In the genomic region with DNA sequence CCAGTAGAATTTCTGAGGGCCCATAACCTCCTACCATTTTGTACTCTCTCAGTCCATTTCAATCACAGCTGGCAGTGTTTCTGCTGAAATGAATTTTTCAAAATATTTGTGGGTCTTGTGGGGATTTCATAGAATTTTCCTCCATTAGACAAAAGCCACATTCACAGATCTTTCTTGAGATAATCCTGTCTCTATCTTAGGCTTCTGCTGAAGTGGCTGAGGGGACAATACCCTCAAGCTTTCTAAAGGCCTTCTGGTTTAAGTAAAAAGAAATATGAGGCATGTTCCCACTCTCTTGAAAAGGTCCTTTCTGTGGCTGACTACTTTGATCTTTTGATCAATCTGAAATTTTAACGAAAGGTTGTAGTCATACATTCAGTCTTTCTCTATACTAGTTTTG, we compare ENCODE assay signal across 14 cellular contexts.
DNase-seq lines count a peak whose midpoint lies in the region; FAIRE-seq and TF ChIP-seq lines count a peak whose summit lies in the region.
"Had no signal": no experiment of that assay in that cellular context is flagged by ENCODE, and none has a peak within 500 bp of the region (broad histone marks: within the 10 kb centered on the region; RNA-seq: fewer than 3 reads in every experiment).

No MANE protein-coding gene starts in this region.

- H3K9ac ChIP-seq in astrocyte (ENCODE audit: low read length) (no peak overlapping the region), neural progenitor cell (no peak overlapping the region)

- H3K4me1 ChIP-seq in astrocyte (ENCODE audit: insufficient read depth, low read length) (no peaks in the 10 kb centered on the region), neural progenitor cell (no peaks in the 10 kb centered on the region)

- H3K36me3 ChIP-seq in astrocyte (ENCODE audit: insufficient read depth, low read length) (no peaks in the 10 kb centered on the region), neural progenitor cell (no peaks in the 10 kb centered on the region)

- no peaks in the 10 kb centered on the region for H3F3A ChIP-seq in neural progenitor cell (ENCODE audit: low read depth)

- H3K4me1 Mint-ChIP-seq in astrocyte (ENCODE audit: low read depth, unreplicated experiment) (peaks cover 16% of the 10 kb centered on the region), neural progenitor cell (no peaks in the 10 kb centered on the region), Calu3 (ENCODE audit: low read depth, unreplicated experiment) (no peaks in the 10 kb centered on the region)
- H3K4me1 Mint-ChIP-seq: CD4-positive, alpha-beta memory T cell; IgD-negative memory B cell had no signal

- peak overlapping the region; percentile 70 for H3K27ac Mint-ChIP-seq in astrocyte (ENCODE audit: unreplicated experiment)
- H3K27ac Mint-ChIP-seq in neural progenitor cell, result no peak overlapping the region
- H3K27ac Mint-ChIP-seq in Calu3 (ENCODE audit: unreplicated experiment), result no peak overlapping the region
- H3K27ac Mint-ChIP-seq: CD4-positive, alpha-beta memory T cell; IgD-negative memory B cell had no signal

- no peak for FAIRE-seq in astrocyte (lab: Jason Lieb, UNC)

- H3K27me3 Mint-ChIP-seq in astrocyte (ENCODE audit: low read depth, unreplicated experiment) (no peaks in the 10 kb centered on the region), neural progenitor cell (ENCODE audit: insufficient read depth, low read depth) (no peaks in the 10 kb centered on the region), Calu3 (ENCODE audit: unreplicated experiment) (no peaks in the 10 kb centered on the region)
- H3K27me3 Mint-ChIP-seq: CD4-positive, alpha-beta memory T cell; IgD-negative memory B cell had no signal

- H3K4me2 ChIP-seq in astrocyte (ENCODE audit: low read length), result no peak overlapping the region
- H3K4me2 ChIP-seq in neural progenitor cell, result no peak overlapping the region

- BruUV-seq in Calu3 (replicated peaks; lab: Mats Ljungman, UMichigan), result no TSS peak

- no peak for TF ChIP-seq CTCF in astrocyte (IDR thresholded peaks at IDR 0.05; ENCODE audit: insufficient read depth, low read depth, low read length)
- TF ChIP-seq CTCF in neural progenitor cell (IDR thresholded peaks at IDR 0.05), result no peak
- no peak for TF ChIP-seq CTCF in Calu3 (IDR thresholded peaks at IDR 0.05; ENCODE audit: unreplicated experiment)

- H3K4me3 ChIP-seq in astrocyte (ENCODE audit: insufficient read depth, low read depth, low read length) (no peak overlapping the region), neural progenitor cell (no peak overlapping the region)

- H4K20me1 ChIP-seq in astrocyte (ENCODE audit: insufficient read depth, low read length) (no peaks in the 10 kb centered on the region), neural progenitor cell (ENCODE audit: low read depth) (no peaks in the 10 kb centered on the region)

- DNase-seq in COLO829 (ENCODE audit: low spot score) (peak; percentile 40), M059J (ENCODE audit: low read depth) (peak; percentile 62), astrocyte (ENCODE audit: low read depth) (peak; percentile 72), neural progenitor cell (ENCODE audit: low spot score) (no peak), Calu3 (no peak), NOMO-1 treated with DMSO at 0.1 percent for 48 hours (lab: John Stamatoyannopoulos, UW; ENCODE audit: unreplicated experiment) (no peak), SW480 (ENCODE audit: low spot score) (no peak)
- DNase-seq in activated effector memory CD4-positive, alpha-beta T cell treated with anti-CD3 and anti-CD28 coated beads, Interleukin-2, amount 50 U/mL, for 16 hours, result no peak
- DNase-seq: ACHN; CD4-positive, alpha-beta memory T cell; COR-L47; HCEC 1CT had no signal

- H3K79me2 ChIP-seq in astrocyte (ENCODE audit: insufficient read depth, low read length) (no peaks in the 10 kb centered on the region), neural progenitor cell (ENCODE audit: low read depth) (no peaks in the 10 kb centered on the region)

- H3K9me3 ChIP-seq in astrocyte (ENCODE audit: insufficient read depth, low read depth, low read length) (no peaks in the 10 kb centered on the region), neural progenitor cell (ENCODE audit: low read depth) (no peaks in the 10 kb centered on the region)

- H3K27ac ChIP-seq in astrocyte (ENCODE audit: low read depth, low read length) (no peak overlapping the region), neural progenitor cell (peak overlapping the region; percentile 18)
- H3K27ac ChIP-seq: C4-2B had no signal

- no peaks in the 10 kb centered on the region for H3K36me3 Mint-ChIP-seq in astrocyte (ENCODE audit: low read depth, unreplicated experiment)
- H3K36me3 Mint-ChIP-seq in neural progenitor cell, result no peaks in the 10 kb centered on the region
- no peaks in the 10 kb centered on the region for H3K36me3 Mint-ChIP-seq in Calu3 (ENCODE audit: insufficient read depth, unreplicated experiment)
- H3K36me3 Mint-ChIP-seq: CD4-positive, alpha-beta memory T cell; IgD-negative memory B cell had no signal

- no peaks in the 10 kb centered on the region for H3K27me3 ChIP-seq in astrocyte (ENCODE audit: insufficient read depth, low read length)
- no peaks in the 10 kb centered on the region for H3K27me3 ChIP-seq in neural progenitor cell

- H3K9me3 Mint-ChIP-seq in astrocyte (ENCODE audit: unreplicated experiment) (no peaks in the 10 kb centered on the region), neural progenitor cell (no peaks in the 10 kb centered on the region), Calu3 (ENCODE audit: low read depth, unreplicated experiment) (no peaks in the 10 kb centered on the region)

- intact Hi-C loops in Calu3 (cut with micrococcal nuclease; ENCODE audit: unreplicated experiment), result no loop called here

- CTCF ChIA-PET in Calu3 (lab: Charles Lee), result no interaction called here

- H3K4me3 Mint-ChIP-seq in astrocyte (ENCODE audit: unreplicated experiment), result no peak overlapping the region
- H3K4me3 Mint-ChIP-seq in neural progenitor cell, result no peak overlapping the region
- no peak overlapping the region for H3K4me3 Mint-ChIP-seq in Calu3 (ENCODE audit: low read depth, unreplicated experiment)
- H3K4me3 Mint-ChIP-seq: CD4-positive, alpha-beta memory T cell; IgD-negative memory B cell had no signal

- H2AFZ ChIP-seq in astrocyte (ENCODE audit: low read depth, low read length), result no peak overlapping the region
- no peak overlapping the region for H2AFZ ChIP-seq in neural progenitor cell (replicated peaks)

Comparison
In these comparisons a context has a peak if more than half of its experiments do, and no peak if none do; other contexts are left out.
1. DNase-seq: peak in COLO829 (single experiment), M059J (single experiment) and astrocyte (single experiment); none in neural progenitor cell (single experiment), Calu3 (single experiment), NOMO-1 treated with DMSO at 0.1 percent for 48 hours (single experiment), activated effector memory CD4-positive, alpha-beta T cell treated with anti-CD3 and anti-CD28 coated beads, Interleukin-2, amount 50 U/mL, for 16 hours (single experiment) and SW480 (single experiment).